15 cellular contexts compared by ENCODE assay signal in genomic region chr5:159814810-159815585, GRCh38.
"Had no signal": no experiment of that assay in that cellular context is flagged by ENCODE, and none has a peak within 500 bp of the region (broad histone marks: within the 10 kb centered on the region; RNA-seq: fewer than 3 reads in every experiment).

No MANE protein-coding gene starts in this region.

- H3K9me3 ChIP-seq: mucosa of descending colon, vagina had no signal

- H3K27me3 ChIP-seq: cardiac muscle cell, spleen, tibial nerve, vagina had no signal

- H3K27ac ChIP-seq: cardiac muscle cell, spleen, tibial nerve, vagina had no signal

- DNase-seq: activated B cell treated with CpG ODN at 0.5 μM for 24 hours; activated CD4-positive, alpha-beta T cell treated with anti-CD3 and anti-CD28 coated beads, Interleukin-2, amount 10 ng/mL, durations not matched to agents 24 days and 14 days; activated T-cell treated with anti-CD3 and anti-CD28 coated beads, Interleukin-2, amount 50 U/mL, for 1 hour; left colon; mucosa of descending colon; naive thymus-derived CD8-positive, alpha-beta T cell; nucleus accumbens; right cardiac atrium; spleen; stimulated activated CD4-positive, alpha-beta T cell treated with anti-CD3 and anti-CD28 coated beads, Interleukin-1b, Interleukin-23, amount 100 ng/mL, for 48 hours; stimulated activated naive B cell treated with anti-CD40 and anti-IgM and Interleukin-4, amounts not matched to agents 10 μg/mL and 1 μg/mL and 100 μg/mL, for 72 hours; T-helper 17 cell had no signal

- H3K4me3 ChIP-seq: cardiac muscle cell, mucosa of descending colon, spleen, tibial nerve, vagina had no signal

- H3K36me3 ChIP-seq: cardiac muscle cell, spleen, tibial nerve, vagina had no signal
